In genomic region chr6:170111141-170111664, GRCh38 we compare ENCODE assay signal across 16 cellular contexts.
"Had no signal": no experiment of that assay in that cellular context is flagged by ENCODE, and none has a peak within 500 bp of the region (broad histone marks: within the 10 kb centered on the region; RNA-seq: fewer than 3 reads in every experiment).

No MANE protein-coding gene starts in this region.

- H3K9me3 Mint-ChIP-seq: endodermal cell, neural progenitor cell had no signal

- DNase-seq: central memory CD4-positive, alpha-beta T cell; effector CD4-positive, alpha-beta T cell; erythroblast; foreskin keratinocyte; left cardiac atrium; mammary epithelial cell; mucosa of descending colon; nucleus accumbens; stimulated activated CD4-positive, alpha-beta T cell treated with anti-CD3 and anti-CD28 coated beads, Interleukin-12 subunit alpha, Interleukin-12 subunit beta, amount 100 ng/mL, for 4 hours; stimulated activated naive CD4-positive, alpha-beta T cell treated with Interleukin-2 at 50 U/mL for 16 hours; thyroid gland had no signal

- H3K4me3 Mint-ChIP-seq: endodermal cell; naive thymus-derived CD8-positive, alpha-beta T cell; neural progenitor cell had no signal

- H3K36me3 Mint-ChIP-seq: neural progenitor cell had no signal

- H3K4me1 Mint-ChIP-seq: endodermal cell had no signal

- H3K27ac Mint-ChIP-seq: endodermal cell, immature natural killer cell, neural progenitor cell had no signal

- ATAC-seq: foreskin keratinocyte; left cardiac atrium; left ventricle myocardium superior; mucosa of descending colon; naive thymus-derived CD8-positive, alpha-beta T cell had no signal
